Comparison of ENCODE assay signal across 20 cellular contexts in the genomic region with DNA sequence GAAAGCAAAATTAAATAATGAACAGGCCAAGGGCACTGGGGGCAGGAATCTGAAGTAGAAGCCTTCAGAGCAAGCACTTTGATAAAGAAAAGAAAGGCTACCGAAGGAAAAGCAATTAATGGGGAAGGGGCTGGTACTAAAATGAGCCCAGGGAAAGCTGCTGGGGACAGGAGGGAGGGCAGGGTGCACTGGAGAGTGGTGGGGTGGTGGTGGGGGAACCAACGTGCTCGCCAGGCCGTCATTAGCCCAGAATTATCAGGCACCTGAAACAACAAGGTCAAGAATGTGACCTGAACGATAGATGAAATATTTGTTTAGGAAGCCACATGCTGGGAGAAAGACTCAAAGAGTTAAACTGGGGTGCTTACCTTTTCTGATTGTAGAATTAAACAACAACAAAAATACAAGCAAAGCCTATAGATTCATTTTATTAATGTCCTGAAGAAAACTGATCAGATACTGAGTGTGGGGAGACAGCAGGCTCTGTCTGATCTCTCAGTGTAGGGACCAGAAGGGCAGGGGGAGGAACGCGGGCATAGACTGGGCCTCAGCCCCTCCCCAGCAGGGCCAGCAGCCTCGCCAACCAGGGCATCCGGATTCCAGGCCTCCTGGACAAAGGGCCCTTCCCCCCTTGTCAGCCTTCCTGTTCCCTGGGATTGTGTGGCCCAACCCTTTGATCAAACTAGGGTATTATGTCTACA.
DNase-seq lines count a peak whose midpoint lies in the region; ATAC-seq, FAIRE-seq and TF ChIP-seq lines count a peak whose summit lies in the region.
"Had no signal": no experiment of that assay in that cellular context is flagged by ENCODE, and none has a peak within 500 bp of the region (broad histone marks: within the 10 kb centered on the region; RNA-seq: fewer than 3 reads in every experiment).

No MANE protein-coding gene starts in this region.

- no peak overlapping the region for H3K9ac ChIP-seq in endothelial cell of umbilical vein (replicated peaks; ENCODE audit: extremely low read depth, insufficient read depth, low read length)

- no peaks in the 10 kb centered on the region for H3K9me1 ChIP-seq in endothelial cell of umbilical vein (replicated peaks; ENCODE audit: control insufficient read depth, extremely low read depth, insufficient read depth, low read length)

- TF ChIP-seq EP300 in transverse colon (IDR thresholded peaks at IDR 0.05; ENCODE audit: low read depth), result no peak

- H3K4me1 ChIP-seq in cardiac muscle cell (ENCODE audit: low read depth) (peaks cover 21% of the 10 kb centered on the region), endothelial cell of umbilical vein (ENCODE audit: control insufficient read depth, extremely low read depth, insufficient read depth, low read length) (no peaks in the 10 kb centered on the region), lung (ENCODE audit: control insufficient read depth in 2 of 2, insufficient read depth in 2 of 2, low read length in 2 of 2) (peaks cover 0 to 1% of the 10 kb centered on the region in 2 donors), transverse colon (no peaks in the 10 kb centered on the region)
- H3K4me1 ChIP-seq: esophagus squamous epithelium, psoas muscle had no signal

- FAIRE-seq in endothelial cell of umbilical vein (lab: Jason Lieb, UNC), result no peak
- FAIRE-seq: GM12892 had no signal

- WGBS in lung, 2 donors, result 61 to 81% methylated on average over 9 of the region's 9 CpGs
- 70 to 78% methylated on average over 7 to 9 of the region's 9 CpGs for WGBS in transverse colon (ENCODE audit: low coverage in 1 of 2), 2 donors

- peak; percentile 41 for ATAC-seq in lung (ENCODE audit: insufficient read depth, low FRiP score)
- no peak for ATAC-seq in HG03469 (IDR thresholded peaks at IDR 0.05; ENCODE audit: unreplicated experiment)
- ATAC-seq: activated naive CD8-positive, alpha-beta T cell treated with anti-CD3 and anti-CD28 coated beads, Interleukin-2, amount 50 U/mL, for 24 hours; psoas muscle had no signal

- intact Hi-C loops in cardiac septum (cut with DNase I), result no loop called here
- intact Hi-C loops in endothelial cell of umbilical vein (cut with micrococcal nuclease), result no loop called here
- intact Hi-C loops in transverse colon (cut with DNase I; ENCODE audit: low total_unique reads), result no loop called here

- H3K4me3 ChIP-seq in cardiac muscle cell (no peak overlapping the region), endothelial cell of umbilical vein (replicated peaks in 1 of 3; ENCODE audit: insufficient read depth in 1 of 3, low read depth in 1 of 3, low read length in 3 of 3) (no peak overlapping the region), lung (no peak overlapping the region), transverse colon (no peak overlapping the region)
- H3K4me3 ChIP-seq: esophagus squamous epithelium, psoas muscle, upper lobe of left lung had no signal

- TF ChIP-seq CTCF in cardiac muscle cell (IDR thresholded peaks at IDR 0.05; ENCODE audit: low read depth, low read length) (no peak), endothelial cell of umbilical vein (IDR thresholded peaks at IDR 0.05; ENCODE audit: extremely low read depth in 1 of 2, insufficient read depth in 1 of 2, low read depth in 1 of 2, low read length in 2 of 2) (no peak), lung (IDR thresholded peaks at IDR 0.05; ENCODE audit: control extremely low read depth, extremely low read depth) (no peak), transverse colon (IDR thresholded peaks at IDR 0.05) (no peak)

- CTCF ChIA-PET in endothelial cell of umbilical vein (lab: Charles Lee), result no interaction called here

- BruUV-seq in endothelial cell of umbilical vein (replicated peaks; lab: Mats Ljungman, UMichigan), result no TSS peak

- no peaks in the 10 kb centered on the region for H4K20me1 ChIP-seq in endothelial cell of umbilical vein (replicated peaks; ENCODE audit: control insufficient read depth, extremely low read depth, insufficient read depth, low read length)

- H3K36me3 ChIP-seq in cardiac muscle cell, result no peaks in the 10 kb centered on the region
- no peaks in the 10 kb centered on the region for H3K36me3 ChIP-seq in endothelial cell of umbilical vein (ENCODE audit: control insufficient read depth in 2 of 2, extremely low read depth in 1 of 2, insufficient read depth in 2 of 2, low read length in 2 of 2)
- H3K36me3 ChIP-seq in lung (ENCODE audit: control insufficient read depth in 2 of 2, insufficient read depth in 2 of 2, low read length in 2 of 2), result no peaks in the 10 kb centered on the region
- H3K36me3 ChIP-seq in transverse colon, result no peaks in the 10 kb centered on the region
- H3K36me3 ChIP-seq: esophagus squamous epithelium, upper lobe of left lung had no signal

- H3K79me2 ChIP-seq in endothelial cell of umbilical vein (ENCODE audit: control insufficient read depth, insufficient read depth, low read length), result no peaks in the 10 kb centered on the region

- peak in 1 of 2 donors; percentile 58 for DNase-seq in cardiac muscle cell (ENCODE audit: low read depth in 1 of 2, low spot score in 1 of 2)
- DNase-seq in cardiac septum (ENCODE audit: low spot score), result no peak
- peak; percentile 4 for DNase-seq in endothelial cell of umbilical vein (ENCODE audit: low read depth, low spot score)
- no peak for DNase-seq in lung (ENCODE audit: low spot score)
- DNase-seq in transverse colon, result peak; percentile 52
- no peak for DNase-seq in SHP77 (lab: John Stamatoyannopoulos, UW)
- no peak for DNase-seq in NCI-H82 treated with DMSO at 0.1 percent for 48 hours (lab: John Stamatoyannopoulos, UW; ENCODE audit: unreplicated experiment)
- DNase-seq: activated CD4-positive, alpha-beta T cell treated with anti-CD3 and anti-CD28 coated beads, Interleukin-2, amount 10 ng/mL, durations not matched to agents 7 days and 5 days; activated naive CD8-positive, alpha-beta T cell treated with anti-CD3 and anti-CD28 coated beads, Interleukin-2, amount 50 U/mL, for 24 hours; activated T-cell treated with anti-CD3 and anti-CD28 coated beads, Interleukin-2, amount 50 U/mL, for 48 hours; CD4-positive, CD25-positive, alpha-beta regulatory T cell; EL; esophagus squamous epithelium; NCI-H2029 treated with DMSO at 0.1 percent for 48 hours; NCI-H748 treated with DMSO at 0.1 percent for 48 hours; psoas muscle; RPMI8226 had no signal

- no peaks in the 10 kb centered on the region for H3K27me3 ChIP-seq in cardiac muscle cell
- H3K27me3 ChIP-seq in endothelial cell of umbilical vein (ENCODE audit: control insufficient read depth in 2 of 2, insufficient read depth in 2 of 2, low read length in 2 of 2), result peaks cover 0 to 4% of the 10 kb centered on the region in 2 experiments
- H3K27me3 ChIP-seq in lung (ENCODE audit: control insufficient read depth, insufficient read depth), result no peaks in the 10 kb centered on the region
- no peaks in the 10 kb centered on the region for H3K27me3 ChIP-seq in transverse colon
- H3K27me3 ChIP-seq: esophagus squamous epithelium, upper lobe of left lung had no signal

- POLR2A ChIA-PET in endothelial cell of umbilical vein (lab: Charles Lee), result no interaction called here

- in situ Hi-C loops in transverse colon (cut with MboI; ENCODE audit: low pct_ligation_motif_present in 1 of 4, low pct_unique_long_range_greater_than_20kb in 1 of 4, low sequenced_read_pairs in 3 of 4), result no loop called here

- H3K27ac ChIP-seq in cardiac muscle cell (peak overlapping the region; percentile 55), endothelial cell of umbilical vein (ENCODE audit: insufficient read depth, low read depth, low read length) (no peak overlapping the region), lung (ENCODE audit: low read depth in 1 of 2, low read length in 1 of 2) (no peak overlapping the region), transverse colon (no peak overlapping the region)
- H3K27ac ChIP-seq: esophagus squamous epithelium, psoas muscle, upper lobe of left lung had no signal

- dilution Hi-C loops in endothelial cell of umbilical vein (cut with MboI; ENCODE audit: extremely low pct_ligation_motif_present, low sequenced_read_pairs), result no loop called here

- TF ChIP-seq POLR2A in endothelial cell of umbilical vein (IDR thresholded peaks at IDR 0.05; ENCODE audit: low read depth, low read length), result no peak
- no peak for TF ChIP-seq POLR2A in transverse colon (IDR thresholded peaks at IDR 0.05)

- no peak overlapping the region for H2AFZ ChIP-seq in endothelial cell of umbilical vein (ENCODE audit: low read depth, low read length)

- H3K4me2 ChIP-seq in endothelial cell of umbilical vein (ENCODE audit: insufficient read depth, low read length), result no peak overlapping the region

- H3K9me3 ChIP-seq in cardiac muscle cell (ENCODE audit: low read depth), result no peaks in the 10 kb centered on the region
- no peaks in the 10 kb centered on the region for H3K9me3 ChIP-seq in endothelial cell of umbilical vein (replicated peaks; ENCODE audit: control insufficient read depth, insufficient read depth, low read length)
- H3K9me3 ChIP-seq in lung (ENCODE audit: control insufficient read depth in 2 of 2, insufficient read depth in 1 of 2, low read length in 1 of 2), result peaks cover 0 to 2% of the 10 kb centered on the region in 2 donors
- H3K9me3 ChIP-seq in transverse colon, result no peaks in the 10 kb centered on the region
- H3K9me3 ChIP-seq: esophagus squamous epithelium, psoas muscle had no signal

TF ChIP-seq in endothelial cell of umbilical vein, 7 proteins besides CTCF, POLR2A, EP300 and RAD21:
- TF ChIP-seq, protein P1, sequence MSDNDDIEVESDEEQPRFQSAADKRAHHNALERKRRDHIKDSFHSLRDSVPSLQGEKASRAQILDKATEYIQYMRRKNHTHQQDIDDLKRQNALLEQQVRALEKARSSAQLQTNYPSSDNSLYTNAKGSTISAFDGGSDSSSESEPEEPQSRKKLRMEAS (IDR thresholded peaks at IDR 0.05; ENCODE audit: insufficient read depth, insufficient read length), result no peak

Comparison
In these comparisons a context has a peak if more than half of its experiments do, and no peak if none do; other contexts are left out.
1. DNase-seq: peak in endothelial cell of umbilical vein (single experiment) and transverse colon (single experiment); none in cardiac septum (single experiment), lung (single experiment), SHP77 (0 of 2) and NCI-H82 treated with DMSO at 0.1 percent for 48 hours (single experiment).